In the genomic region with DNA sequence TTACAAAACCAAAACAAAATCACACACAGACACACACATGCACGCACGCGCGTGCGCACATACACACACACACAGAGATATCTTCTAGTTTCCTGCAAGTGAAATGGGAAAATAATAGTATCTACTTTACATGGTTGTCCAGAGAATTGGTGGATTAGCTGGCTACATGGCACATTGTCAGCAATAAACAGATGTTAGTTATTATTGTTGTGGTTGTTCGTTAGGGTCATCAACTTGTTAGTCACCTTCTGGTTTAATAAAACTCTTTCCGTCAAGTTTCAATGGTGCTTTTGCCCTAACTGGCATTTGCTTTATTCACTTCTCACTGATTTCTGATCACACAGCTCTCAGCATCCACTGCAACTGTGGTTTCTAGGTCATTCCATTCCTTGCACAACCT, we compare ENCODE assay signal across 26 cellular contexts. TPM values are rescaled to one million over a fixed set of nuclear protein-coding genes. Genes with fewer than 3 reads are reported as not detected.
DNase-seq lines count a peak whose midpoint lies in the region; ATAC-seq and TF ChIP-seq lines count a peak whose summit lies in the region.
"Had no signal": no experiment of that assay in that cellular context is flagged by ENCODE, and none has a peak within 500 bp of the region (broad histone marks: within the 10 kb centered on the region; RNA-seq: fewer than 3 reads in every experiment).

No MANE protein-coding gene starts in this region.

- no peaks in the 10 kb centered on the region for H3K9me3 ChIP-seq in HUES64 (ENCODE audit: insufficient read depth, low read depth, low read length)
- no peaks in the 10 kb centered on the region for H3K9me3 ChIP-seq in endodermal cell (ENCODE audit: control insufficient read depth, low read length)
- H3K9me3 ChIP-seq in testis = no peaks in the 10 kb centered on the region
- H3K9me3 ChIP-seq: colonic mucosa, esophagus muscularis mucosa had no signal

- peaks cover 71% of the 10 kb centered on the region for H3K4me1 ChIP-seq in HUES64 (ENCODE audit: insufficient read depth, low read length)
- H3K4me1 ChIP-seq in endodermal cell (ENCODE audit: control insufficient read depth, insufficient read depth, low read length) = peaks cover 31% of the 10 kb centered on the region
- peaks cover 14% of the 10 kb centered on the region for H3K4me1 ChIP-seq in testis
- H3K4me1 ChIP-seq: colonic mucosa had no signal

- TF ChIP-seq CTCF in endodermal cell (conservative IDR thresholded peaks at IDR 0.05) = no peak
- TF ChIP-seq CTCF in neural crest cell (conservative IDR thresholded peaks at IDR 0.05) = no peak
- no peak for TF ChIP-seq CTCF in testis (IDR thresholded peaks at IDR 0.05)

- H3K27me3 Mint-ChIP-seq in endodermal cell (ENCODE audit: insufficient read depth) (peaks cover 11% of the 10 kb centered on the region), neural crest cell (ENCODE audit: low read depth) (no peaks in the 10 kb centered on the region)

- H3K27me3 ChIP-seq in HUES64 (ENCODE audit: insufficient read depth, low read length) (no peaks in the 10 kb centered on the region), endodermal cell (ENCODE audit: control insufficient read depth, insufficient read depth, low read length, poor library complexity, severe bottlenecking) (peaks cover 5% of the 10 kb centered on the region), testis (no peaks in the 10 kb centered on the region)
- H3K27me3 ChIP-seq: brain microvascular endothelial cell, colonic mucosa, esophagus muscularis mucosa had no signal

- 92% methylated on average over 2 of the region's 7 CpGs for WGBS in HUES64
- WGBS in endodermal cell (ENCODE audit: insufficient coverage in 1 of 2, insufficient read length in 1 of 2), 2 experiments = 88 to 95% methylated on average over 2 to 7 of the region's 7 CpGs
- 92 to 93% methylated on average over 7 of the region's 7 CpGs for WGBS in testis, 2 donors

- H3K27ac Mint-ChIP-seq in endodermal cell (peak overlapping the region; percentile 42), neural crest cell (ENCODE audit: unreplicated experiment) (peak overlapping the region; percentile 71)
- H3K27ac Mint-ChIP-seq: CD14-positive monocyte; effector memory CD8-positive, alpha-beta T cell; memory B cell had no signal

- intact Hi-C loops in testis (cut with DNase I; ENCODE audit: low total_unique reads) = no loop called here

- DNase-seq in EH (ENCODE audit: low read depth) = peak; percentile 42
- no peak for DNase-seq in endodermal cell
- no peak for DNase-seq in neural crest cell (ENCODE audit: low read depth, low spot score)
- DNase-seq in iPS-NIHi7 (ENCODE audit: extremely low spot score) = no peak
- DNase-seq in testis = no peak
- DNase-seq: ACHN; activated CD4-positive, alpha-beta T cell treated with anti-CD3 and anti-CD28 coated beads for 48 hours; activated naive CD4-positive, alpha-beta T cell; activated T-cell treated with anti-CD3 and anti-CD28 coated beads, Interleukin-2, amount 50 U/mL, for 48 hours; brain microvascular endothelial cell; colonic mucosa; effector memory CD8-positive, alpha-beta T cell; EL; left cardiac atrium; NCI-H1048; NCI-H187; NCI-H526 treated with DMSO at 0.1 percent for 48 hours; RPMI8226; substantia nigra had no signal

- H3K4me3 Mint-ChIP-seq in endodermal cell (no peak overlapping the region), neural crest cell (no peak overlapping the region)
- H3K4me3 Mint-ChIP-seq: CD14-positive monocyte; effector memory CD8-positive, alpha-beta T cell; memory B cell had no signal

- no peaks in the 10 kb centered on the region for H3K36me3 ChIP-seq in HUES64 (ENCODE audit: insufficient read depth, low read length)
- H3K36me3 ChIP-seq in endodermal cell (ENCODE audit: control insufficient read depth, insufficient read depth, low read length) = no peaks in the 10 kb centered on the region
- no peaks in the 10 kb centered on the region for H3K36me3 ChIP-seq in testis (ENCODE audit: low read depth, missing control alignments)
- H3K36me3 ChIP-seq: brain microvascular endothelial cell, colonic mucosa, esophagus muscularis mucosa had no signal

- no peak for TF ChIP-seq POLR2A in testis (IDR thresholded peaks at IDR 0.05)

- H3K4me1 Mint-ChIP-seq in endodermal cell = peaks cover 44% of the 10 kb centered on the region
- peaks cover 30% of the 10 kb centered on the region for H3K4me1 Mint-ChIP-seq in neural crest cell
- H3K4me1 Mint-ChIP-seq: CD14-positive monocyte, memory B cell had no signal

- H3K36me3 Mint-ChIP-seq in endodermal cell (ENCODE audit: low read depth) (no peaks in the 10 kb centered on the region), neural crest cell (ENCODE audit: low read depth) (no peaks in the 10 kb centered on the region)
- H3K36me3 Mint-ChIP-seq: CD14-positive monocyte, memory B cell had no signal

- H3K9ac ChIP-seq in HUES64 (ENCODE audit: low read depth, low read length) (no peak overlapping the region), endodermal cell (ENCODE audit: extremely low read depth, low read length, poor library complexity, severe bottlenecking) (no peak overlapping the region)

- no peaks in the 10 kb centered on the region for H3K9me3 Mint-ChIP-seq in endodermal cell
- H3K9me3 Mint-ChIP-seq in neural crest cell = peaks cover 2% of the 10 kb centered on the region
- H3K9me3 Mint-ChIP-seq: effector memory CD8-positive, alpha-beta T cell; memory B cell had no signal

- H3K4me3 ChIP-seq in HUES64 (ENCODE audit: low read length) (no peak overlapping the region), endodermal cell (ENCODE audit: low read length) (no peak overlapping the region), testis (no peak overlapping the region)
- H3K4me3 ChIP-seq: colonic mucosa, esophagus muscularis mucosa had no signal

- H3K27ac ChIP-seq in HUES64 (ENCODE audit: low read depth, low read length) (peak overlapping the region; percentile 81), endodermal cell (ENCODE audit: low read depth, low read length) (no peak overlapping the region), testis (no peak overlapping the region)
- H3K27ac ChIP-seq: brain microvascular endothelial cell, colonic mucosa, esophagus muscularis mucosa had no signal

- ATAC-seq in GM21529 (IDR thresholded peaks at IDR 0.05; ENCODE audit: unreplicated experiment) = no peak
- ATAC-seq: effector memory CD8-positive, alpha-beta T cell; left cardiac atrium; SK-N-SH treated with all-trans-retinoic acid at 6 μM for 48 hours had no signal

RNA-seq across cellular contexts. Expression of gene RASL11B, which starts 25.5 kb away (rescaled TPM):
- 42.3 TPM for polyA plus RNA-seq in HUES64 (2013, experiment 1 of 2)
- 44.6 TPM for polyA plus RNA-seq in HUES64 (2013, experiment 2 of 2)
- total RNA-seq in endodermal cell (10 to 100 TPM in 1 of 2 donors, 1 to 10 TPM in 1; 7.0 to 12.7 TPM), neural crest cell (10.2 and 11.3 TPM in 2 replicates), testis (10 to 100 TPM; 16.7 to 25.5 TPM)
- polyA plus RNA-seq in endodermal cell (2013, experiment 1 of 2) = 35.2 TPM
- polyA plus RNA-seq in endodermal cell (2013, experiment 2 of 2) = 28.1 TPM
- polyA plus RNA-seq in testis (ENCODE audit: insufficient read depth, low read depth, low replicate concordance) = 15.3 TPM
- total RNA-seq: HT1080 had no signal
- polyA plus RNA-seq: CD14-positive monocyte had no signal
